Comparison of ENCODE assay signal across 1 cellular context in the genomic region with DNA sequence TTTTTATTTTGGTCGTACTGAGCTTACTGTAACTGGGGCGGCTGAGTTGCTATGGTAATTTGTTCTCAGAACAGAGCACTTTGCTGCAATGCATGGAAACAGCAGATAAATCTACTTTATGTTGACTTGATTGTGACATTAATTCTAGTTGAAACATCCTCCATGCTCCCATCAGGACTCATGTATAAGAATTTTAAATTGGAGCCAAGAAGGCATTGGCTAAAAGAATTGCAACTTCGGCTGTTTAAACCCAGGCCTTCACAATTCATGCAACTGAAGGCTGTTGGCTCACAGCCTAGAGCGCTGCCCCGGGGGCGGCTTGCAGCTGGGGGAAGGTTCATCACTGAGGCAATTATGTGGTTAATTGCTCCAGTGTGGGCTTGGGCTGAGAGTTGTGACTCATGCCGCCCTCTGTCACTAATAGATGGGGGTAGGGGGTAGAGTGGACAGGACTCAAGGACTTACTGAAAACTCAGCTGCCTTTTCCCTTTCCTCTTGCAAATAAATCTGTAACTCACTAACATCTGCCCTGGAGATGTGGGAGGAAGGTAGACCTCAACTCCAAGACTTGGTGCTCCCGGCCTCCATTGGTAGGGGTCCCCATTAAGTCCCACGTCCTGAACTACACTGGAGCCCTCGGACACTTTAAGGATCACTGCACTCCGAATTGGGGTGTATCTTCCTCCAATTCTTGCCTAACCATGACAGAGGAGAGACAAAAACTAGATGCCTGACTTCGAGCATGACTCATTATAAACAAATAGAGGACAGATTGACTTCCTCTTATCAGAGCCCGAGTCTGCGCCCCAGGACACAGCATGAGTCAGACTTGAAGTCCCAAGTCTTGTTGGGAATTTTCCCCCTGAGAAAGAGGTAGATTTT.
TF ChIP-seq lines count a peak whose summit lies in the region.

No MANE protein-coding gene starts in this region.

TF ChIP-seq in HepG2, 621 proteins besides CTCF, POLR2A, EP300 and RAD21 (continued from another document and continues in another):
- TF ChIP-seq KMT2B (CRISPR knock-in tag; IDR thresholded peaks at IDR 0.05) (no peak; the same call in 1 of the 2 replicates), HDAC6 (IDR thresholded peaks at IDR 0.05; ENCODE audit: low read depth, low read length) (no peak), TFDP1 (CRISPR knock-in tag; IDR thresholded peaks at IDR 0.05; ENCODE audit: borderline replicate concordance) (no peak), SPEN (CRISPR knock-in tag; IDR thresholded peaks at IDR 0.05; ENCODE audit: low read depth) (peak; percentile 61), ZNF180 (CRISPR knock-in tag; IDR thresholded peaks at IDR 0.05; ENCODE audit: borderline replicate concordance, low read depth) (no peak), GABPB1 (CRISPR knock-in tag; IDR thresholded peaks at IDR 0.05) (no peak; the same call in 1 of the 2 replicates), ARNT (IDR thresholded peaks at IDR 0.05) (no peak), HOXA5 (CRISPR knock-in tag; IDR thresholded peaks at IDR 0.05) (0 out of 2 replicates have a peak, but pooled peaks have one; percentile 34), ZNF30 (CRISPR knock-in tag; IDR thresholded peaks at IDR 0.05) (no peak), MED13 (CRISPR knock-in tag; IDR thresholded peaks at IDR 0.05) (0 out of 2 replicates have a peak, but pooled peaks have one; percentile 24), DR1 (CRISPR knock-in tag; IDR thresholded peaks at IDR 0.05) (no peak), ZSCAN25 (CRISPR knock-in tag; IDR thresholded peaks at IDR 0.05) (no peak), SMAD3 (CRISPR knock-in tag; IDR thresholded peaks at IDR 0.05) (no peak), ZNF160 (CRISPR knock-in tag; IDR thresholded peaks at IDR 0.05) (no peak), RCOR2 (CRISPR knock-in tag; IDR thresholded peaks at IDR 0.05) (no peak), NFIC (IDR thresholded peaks at IDR 0.05; ENCODE audit: low read length) (no peak; the same call in 1 of the 2 replicates), KDM6A (CRISPR knock-in tag; IDR thresholded peaks at IDR 0.05; ENCODE audit: low read depth) (no peak), YEATS4 (CRISPR knock-in tag; IDR thresholded peaks at IDR 0.05; ENCODE audit: borderline replicate concordance) (no peak), PRMT3 (CRISPR knock-in tag; IDR thresholded peaks at IDR 0.05; ENCODE audit: borderline replicate concordance, low read depth) (no peak), ZNF777 (CRISPR knock-in tag; IDR thresholded peaks at IDR 0.05) (no peak), SMYD3 (CRISPR knock-in tag; IDR thresholded peaks at IDR 0.05) (0 out of 2 replicates have a peak, but pooled peaks have one; percentile 44), RELA (CRISPR knock-in tag; IDR thresholded peaks at IDR 0.05) (no peak), GZF1 (CRISPR knock-in tag; IDR thresholded peaks at IDR 0.05) (no peak), CEBPG (CRISPR knock-in tag; IDR thresholded peaks at IDR 0.05) (peak; percentile 73), EZH2 (conservative IDR thresholded peaks at IDR 0.05; ENCODE audit: low read depth, low read length) (no peak), ZBTB43 (CRISPR knock-in tag; conservative IDR thresholded peaks at IDR 0.05) (no peak), GTF3A (CRISPR knock-in tag; conservative IDR thresholded peaks at IDR 0.05) (no peak), ZFP36 (IDR thresholded peaks at IDR 0.05; ENCODE audit: borderline replicate concordance, low read depth, low read length, partially characterized antibody) (no peak), POGZ (CRISPR knock-in tag; IDR thresholded peaks at IDR 0.05) (peak; percentile 56), ZNF143 (CRISPR knock-in tag; IDR thresholded peaks at IDR 0.05) (no peak), ETV5 (CRISPR knock-in tag; IDR thresholded peaks at IDR 0.05; ENCODE audit: borderline replicate concordance) (no peak; the same call in 1 of the 2 replicates), ZNF703 (CRISPR knock-in tag; IDR thresholded peaks at IDR 0.05; ENCODE audit: borderline replicate concordance) (no peak), SSRP1 (CRISPR knock-in tag; IDR thresholded peaks at IDR 0.05) (0 out of 2 replicates have a peak, but pooled peaks have one; percentile 48), HNF4G (IDR thresholded peaks at IDR 0.05; ENCODE audit: borderline replicate concordance, low read depth, low read length) (no peak), HNF4G (CRISPR knock-in tag; IDR thresholded peaks at IDR 0.05; ENCODE audit: borderline replicate concordance, low read depth) (no peak), KDM1A (CRISPR knock-in tag; IDR thresholded peaks at IDR 0.05) (no peak), ZSCAN31 (CRISPR knock-in tag; IDR thresholded peaks at IDR 0.05; ENCODE audit: low read depth) (no peak), KLF6 (CRISPR knock-in tag; IDR thresholded peaks at IDR 0.05) (no peak), DZIP1 (CRISPR knock-in tag; IDR thresholded peaks at IDR 0.05) (no peak), RAD51 (IDR thresholded peaks at IDR 0.05; ENCODE audit: borderline replicate concordance) (no peak), CHCHD3 (CRISPR knock-in tag; IDR thresholded peaks at IDR 0.05) (no peak), ZNF263 (CRISPR knock-in tag; IDR thresholded peaks at IDR 0.05) (peak; percentile 85), MAFF (IDR thresholded peaks at IDR 0.05; ENCODE audit: low read depth, low read length) (peak; percentile 31; the same call in 1 of the 2 replicates), ZNF496 (CRISPR knock-in tag; IDR thresholded peaks at IDR 0.05; ENCODE audit: insufficient replicate concordance) (no peak)
- TF ChIP-seq, protein P1, sequence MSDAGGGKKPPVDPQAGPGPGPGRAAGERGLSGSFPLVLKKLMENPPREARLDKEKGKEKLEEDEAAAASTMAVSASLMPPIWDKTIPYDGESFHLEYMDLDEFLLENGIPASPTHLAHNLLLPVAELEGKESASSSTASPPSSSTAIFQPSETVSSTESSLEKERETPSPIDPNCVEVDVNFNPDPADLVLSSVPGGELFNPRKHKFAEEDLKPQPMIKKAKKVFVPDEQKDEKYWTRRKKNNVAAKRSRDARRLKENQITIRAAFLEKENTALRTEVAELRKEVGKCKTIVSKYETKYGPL (CRISPR knock-in tag; IDR thresholded peaks at IDR 0.05): no peak
- TF ChIP-seq, protein P2, sequence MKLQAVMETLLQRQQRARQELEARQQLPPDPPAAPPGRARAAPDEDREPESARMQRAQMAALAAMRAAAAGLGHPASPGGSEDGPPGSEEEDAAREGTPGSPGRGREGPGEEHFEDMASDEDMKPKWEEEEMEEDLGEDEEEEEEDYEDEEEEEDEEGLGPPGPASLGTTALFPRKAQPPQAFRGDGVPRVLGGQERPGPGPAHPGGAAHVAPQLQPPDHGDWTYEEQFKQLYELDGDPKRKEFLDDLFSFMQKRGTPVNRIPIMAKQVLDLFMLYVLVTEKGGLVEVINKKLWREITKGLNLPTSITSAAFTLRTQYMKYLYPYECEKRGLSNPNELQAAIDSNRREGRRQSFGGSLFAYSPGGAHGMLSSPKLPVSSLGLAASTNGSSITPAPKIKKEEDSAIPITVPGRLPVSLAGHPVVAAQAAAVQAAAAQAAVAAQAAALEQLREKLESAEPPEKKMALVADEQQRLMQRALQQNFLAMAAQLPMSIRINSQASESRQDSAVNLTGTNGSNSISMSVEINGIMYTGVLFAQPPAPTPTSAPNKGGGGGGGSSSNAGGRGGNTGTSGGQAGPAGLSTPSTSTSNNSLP (IDR thresholded peaks at IDR 0.05; ENCODE audit: low read depth, low read length): peak; percentile 95
- TF ChIP-seq, protein P3, sequence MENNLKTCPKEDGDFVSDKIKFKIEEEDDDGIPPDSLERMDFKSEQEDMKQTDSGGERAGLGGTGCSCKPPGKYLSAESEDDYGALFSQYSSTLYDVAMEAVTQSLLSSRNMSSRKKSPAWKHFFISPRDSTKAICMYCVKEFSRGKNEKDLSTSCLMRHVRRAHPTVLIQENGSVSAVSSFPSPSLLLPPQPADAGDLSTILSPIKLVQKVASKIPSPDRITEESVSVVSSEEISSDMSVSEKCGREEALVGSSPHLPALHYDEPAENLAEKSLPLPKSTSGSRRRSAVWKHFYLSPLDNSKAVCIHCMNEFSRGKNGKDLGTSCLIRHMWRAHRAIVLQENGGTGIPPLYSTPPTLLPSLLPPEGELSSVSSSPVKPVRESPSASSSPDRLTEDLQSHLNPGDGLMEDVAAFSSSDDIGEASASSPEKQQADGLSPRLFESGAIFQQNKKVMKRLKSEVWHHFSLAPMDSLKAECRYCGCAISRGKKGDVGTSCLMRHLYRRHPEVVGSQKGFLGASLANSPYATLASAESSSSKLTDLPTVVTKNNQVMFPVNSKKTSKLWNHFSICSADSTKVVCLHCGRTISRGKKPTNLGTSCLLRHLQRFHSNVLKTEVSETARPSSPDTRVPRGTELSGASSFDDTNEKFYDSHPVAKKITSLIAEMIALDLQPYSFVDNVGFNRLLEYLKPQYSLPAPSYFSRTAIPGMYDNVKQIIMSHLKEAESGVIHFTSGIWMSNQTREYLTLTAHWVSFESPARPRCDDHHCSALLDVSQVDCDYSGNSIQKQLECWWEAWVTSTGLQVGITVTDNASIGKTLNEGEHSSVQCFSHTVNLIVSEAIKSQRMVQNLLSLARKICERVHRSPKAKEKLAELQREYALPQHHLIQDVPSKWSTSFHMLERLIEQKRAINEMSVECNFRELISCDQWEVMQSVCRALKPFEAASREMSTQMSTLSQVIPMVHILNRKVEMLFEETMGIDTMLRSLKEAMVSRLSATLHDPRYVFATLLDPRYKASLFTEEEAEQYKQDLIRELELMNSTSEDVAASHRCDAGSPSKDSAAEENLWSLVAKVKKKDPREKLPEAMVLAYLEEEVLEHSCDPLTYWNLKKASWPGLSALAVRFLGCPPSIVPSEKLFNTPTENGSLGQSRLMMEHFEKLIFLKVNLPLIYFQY (CRISPR knock-in tag; IDR thresholded peaks at IDR 0.05; ENCODE audit: borderline replicate concordance): no peak
- TF ChIP-seq, protein P4, sequence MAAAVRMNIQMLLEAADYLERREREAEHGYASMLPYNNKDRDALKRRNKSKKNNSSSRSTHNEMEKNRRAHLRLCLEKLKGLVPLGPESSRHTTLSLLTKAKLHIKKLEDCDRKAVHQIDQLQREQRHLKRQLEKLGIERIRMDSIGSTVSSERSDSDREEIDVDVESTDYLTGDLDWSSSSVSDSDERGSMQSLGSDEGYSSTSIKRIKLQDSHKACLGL (CRISPR knock-in tag; IDR thresholded peaks at IDR 0.05): no peak
- TF ChIP-seq, protein P5, sequence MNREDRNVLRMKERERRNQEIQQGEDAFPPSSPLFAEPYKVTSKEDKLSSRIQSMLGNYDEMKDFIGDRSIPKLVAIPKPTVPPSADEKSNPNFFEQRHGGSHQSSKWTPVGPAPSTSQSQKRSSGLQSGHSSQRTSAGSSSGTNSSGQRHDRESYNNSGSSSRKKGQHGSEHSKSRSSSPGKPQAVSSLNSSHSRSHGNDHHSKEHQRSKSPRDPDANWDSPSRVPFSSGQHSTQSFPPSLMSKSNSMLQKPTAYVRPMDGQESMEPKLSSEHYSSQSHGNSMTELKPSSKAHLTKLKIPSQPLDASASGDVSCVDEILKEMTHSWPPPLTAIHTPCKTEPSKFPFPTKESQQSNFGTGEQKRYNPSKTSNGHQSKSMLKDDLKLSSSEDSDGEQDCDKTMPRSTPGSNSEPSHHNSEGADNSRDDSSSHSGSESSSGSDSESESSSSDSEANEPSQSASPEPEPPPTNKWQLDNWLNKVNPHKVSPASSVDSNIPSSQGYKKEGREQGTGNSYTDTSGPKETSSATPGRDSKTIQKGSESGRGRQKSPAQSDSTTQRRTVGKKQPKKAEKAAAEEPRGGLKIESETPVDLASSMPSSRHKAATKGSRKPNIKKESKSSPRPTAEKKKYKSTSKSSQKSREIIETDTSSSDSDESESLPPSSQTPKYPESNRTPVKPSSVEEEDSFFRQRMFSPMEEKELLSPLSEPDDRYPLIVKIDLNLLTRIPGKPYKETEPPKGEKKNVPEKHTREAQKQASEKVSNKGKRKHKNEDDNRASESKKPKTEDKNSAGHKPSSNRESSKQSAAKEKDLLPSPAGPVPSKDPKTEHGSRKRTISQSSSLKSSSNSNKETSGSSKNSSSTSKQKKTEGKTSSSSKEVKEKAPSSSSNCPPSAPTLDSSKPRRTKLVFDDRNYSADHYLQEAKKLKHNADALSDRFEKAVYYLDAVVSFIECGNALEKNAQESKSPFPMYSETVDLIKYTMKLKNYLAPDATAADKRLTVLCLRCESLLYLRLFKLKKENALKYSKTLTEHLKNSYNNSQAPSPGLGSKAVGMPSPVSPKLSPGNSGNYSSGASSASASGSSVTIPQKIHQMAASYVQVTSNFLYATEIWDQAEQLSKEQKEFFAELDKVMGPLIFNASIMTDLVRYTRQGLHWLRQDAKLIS (CRISPR knock-in tag; IDR thresholded peaks at IDR 0.05): no peak
